In the genomic region with DNA sequence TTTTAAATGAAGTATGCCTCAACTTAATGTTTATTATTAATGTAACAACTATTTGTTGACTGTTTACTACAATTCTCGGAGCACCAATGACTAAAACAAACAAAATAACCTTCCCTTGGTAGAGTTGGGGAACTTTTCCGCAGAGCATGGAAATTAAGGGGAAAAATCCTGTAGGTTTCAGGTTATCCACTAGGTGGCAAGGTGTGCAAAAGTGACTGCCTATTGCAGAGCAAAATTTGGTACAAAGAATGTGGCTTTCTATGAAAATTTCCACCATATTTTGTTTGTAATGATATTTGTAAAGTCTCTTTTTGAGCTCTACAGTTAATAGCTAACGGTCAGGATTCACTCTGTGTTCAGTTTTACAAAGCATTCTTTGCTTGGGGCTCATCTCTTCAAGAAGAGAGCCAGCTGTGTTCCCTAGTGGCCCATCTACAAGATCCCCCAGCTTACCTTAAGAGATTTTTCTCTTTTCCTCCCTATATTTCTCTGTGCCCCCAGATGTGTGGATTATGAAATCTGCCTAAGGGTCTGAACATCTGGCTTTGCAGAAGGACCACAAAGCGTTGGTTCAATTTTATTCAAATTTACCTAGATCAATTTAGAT, we compare ENCODE assay signal across 9 cellular contexts.
A peak's percentile ranks its signal among the peaks of the same experiment; 100 is the strongest.
DNase-seq lines count a peak whose midpoint lies in the region; ATAC-seq, FAIRE-seq and TF ChIP-seq lines count a peak whose summit lies in the region.
"Had no signal": no experiment of that assay in that cellular context is flagged by ENCODE, and none has a peak within 500 bp of the region (broad histone marks: within the 10 kb centered on the region; RNA-seq: fewer than 3 reads in every experiment).

No MANE protein-coding gene starts in this region.

- no peak overlapping the region for H3K27ac ChIP-seq in CD8-positive, alpha-beta T cell (ENCODE audit: low read depth, low read length)

- no peaks in the 10 kb centered on the region for H3K36me3 Mint-ChIP-seq in CD8-positive, alpha-beta T cell
- no peaks in the 10 kb centered on the region for H3K36me3 Mint-ChIP-seq in glutamatergic neuron (ENCODE audit: unreplicated experiment)

- no peak overlapping the region for H3K4me3 ChIP-seq in CD8-positive, alpha-beta T cell (ENCODE audit: low read depth, low read length)

- H3K4me1 ChIP-seq in CD8-positive, alpha-beta T cell (ENCODE audit: insufficient read depth, low read length): peaks cover 10% of the 10 kb centered on the region

- peak; percentile 78 for TF ChIP-seq CTCF in CD8-positive, alpha-beta T cell (IDR thresholded peaks at IDR 0.05)
- peak; percentile 89 for TF ChIP-seq CTCF in glutamatergic neuron (IDR thresholded peaks at IDR 0.05; ENCODE audit: partially characterized antibody, unreplicated experiment)

- no peak overlapping the region for H3K4me3 Mint-ChIP-seq in CD8-positive, alpha-beta T cell
- no peak overlapping the region for H3K4me3 Mint-ChIP-seq in glutamatergic neuron (ENCODE audit: unreplicated experiment)
- H3K4me3 Mint-ChIP-seq: T-helper 1 cell treated with Interleukin-12 subunit alpha and Interleukin-12 subunit beta and Interleukin-4 antibody, amounts not matched to agents 30 μg/mL and 1 μg/mL, for 36 hours had no signal

- H3K27me3 Mint-ChIP-seq in CD8-positive, alpha-beta T cell (ENCODE audit: low read depth): peaks cover 37% of the 10 kb centered on the region
- H3K27me3 Mint-ChIP-seq in glutamatergic neuron (ENCODE audit: unreplicated experiment): peaks cover 4% of the 10 kb centered on the region

- H3K9me3 Mint-ChIP-seq in CD8-positive, alpha-beta T cell: no peaks in the 10 kb centered on the region
- peaks cover 3% of the 10 kb centered on the region for H3K9me3 Mint-ChIP-seq in glutamatergic neuron (ENCODE audit: unreplicated experiment)
- H3K9me3 Mint-ChIP-seq: T-helper 1 cell treated with Interleukin-12 subunit alpha and Interleukin-12 subunit beta and Interleukin-4 antibody, amounts not matched to agents 30 μg/mL and 1 μg/mL, for 36 hours had no signal

- CTCF ChIA-PET in CD8-positive, alpha-beta T cell (lab: Charles Lee): interaction anchor here (0.6 to 1.7 kb wide), 14 partner anchors 9 to 131 kb away, joined by 3 to 15 read pairs (median 3); no protein-coding TSS in a partner anchor

- H3K9me3 ChIP-seq in CD8-positive, alpha-beta T cell (ENCODE audit: low read length): no peaks in the 10 kb centered on the region

- H3K27me3 ChIP-seq in CD8-positive, alpha-beta T cell (ENCODE audit: insufficient read depth, low read length): peaks cover 12% of the 10 kb centered on the region

- intact Hi-C loops in CD8-positive, alpha-beta T cell (cut with DNase I, micrococcal nuclease): loop anchor here (1.0 kb wide), 1 partner anchor 97 kb away; no protein-coding TSS in a partner anchor

- peak; percentile 65 for ATAC-seq in CD8-positive, alpha-beta T cell
- ATAC-seq in GM18861 (IDR thresholded peaks at IDR 0.05; ENCODE audit: unreplicated experiment) (peak; percentile 55), HG03039 (IDR thresholded peaks at IDR 0.05; ENCODE audit: unreplicated experiment) (peak; percentile 73)

- no peak for FAIRE-seq in urothelium cell line (lab: Jason Lieb, UNC)

- POLR2A ChIA-PET in CD8-positive, alpha-beta T cell (lab: Charles Lee): no interaction called here

- peaks cover 13% of the 10 kb centered on the region for H3K4me1 Mint-ChIP-seq in CD8-positive, alpha-beta T cell (ENCODE audit: low read depth)
- H3K4me1 Mint-ChIP-seq in glutamatergic neuron (ENCODE audit: low read depth, unreplicated experiment): peaks cover 5% of the 10 kb centered on the region

- no peaks in the 10 kb centered on the region for H3K36me3 ChIP-seq in CD8-positive, alpha-beta T cell (ENCODE audit: insufficient read depth, low read length)

- no peak overlapping the region for H3K27ac Mint-ChIP-seq in CD8-positive, alpha-beta T cell
- no peak overlapping the region for H3K27ac Mint-ChIP-seq in glutamatergic neuron (ENCODE audit: unreplicated experiment)
- H3K27ac Mint-ChIP-seq: T-helper 1 cell treated with Interleukin-12 subunit alpha and Interleukin-12 subunit beta and Interleukin-4 antibody, amounts not matched to agents 30 μg/mL and 1 μg/mL, for 36 hours had no signal

- peak in 1 of 7 experiments; percentile 16 for DNase-seq in CD8-positive, alpha-beta T cell
- DNase-seq in RKO (ENCODE audit: low spot score): peak; percentile 66
- no peak for DNase-seq in glutamatergic neuron
- peak; percentile 26 for DNase-seq in urothelium cell line (ENCODE audit: low spot score)
- DNase-seq in stimulated activated CD4-positive, alpha-beta T cell treated with anti-CD3 and anti-CD28 coated beads, Interleukin-4, amount 100 ng/mL, for 4 hours: no peak
- no peak for DNase-seq in activated CD8-positive, alpha-beta memory T cell treated with anti-CD3 and anti-CD28 coated beads for 24 hours

Comparison
In these comparisons a context has a peak if more than half of its experiments do, and no peak if none do; other contexts are left out.
1. DNase-seq: peak in RKO (single experiment) and urothelium cell line (single experiment); none in glutamatergic neuron (single experiment), stimulated activated CD4-positive, alpha-beta T cell treated with anti-CD3 and anti-CD28 coated beads, Interleukin-4, amount 100 ng/mL, for 4 hours (0 of 2) and activated CD8-positive, alpha-beta memory T cell treated with anti-CD3 and anti-CD28 coated beads for 24 hours (single experiment).
2. Peak in every context shown above with its lines, with median percentiles within 50 percentile points of each other: ATAC-seq.